Comparison of ENCODE assay signal across 8 cellular contexts in the genomic region with DNA sequence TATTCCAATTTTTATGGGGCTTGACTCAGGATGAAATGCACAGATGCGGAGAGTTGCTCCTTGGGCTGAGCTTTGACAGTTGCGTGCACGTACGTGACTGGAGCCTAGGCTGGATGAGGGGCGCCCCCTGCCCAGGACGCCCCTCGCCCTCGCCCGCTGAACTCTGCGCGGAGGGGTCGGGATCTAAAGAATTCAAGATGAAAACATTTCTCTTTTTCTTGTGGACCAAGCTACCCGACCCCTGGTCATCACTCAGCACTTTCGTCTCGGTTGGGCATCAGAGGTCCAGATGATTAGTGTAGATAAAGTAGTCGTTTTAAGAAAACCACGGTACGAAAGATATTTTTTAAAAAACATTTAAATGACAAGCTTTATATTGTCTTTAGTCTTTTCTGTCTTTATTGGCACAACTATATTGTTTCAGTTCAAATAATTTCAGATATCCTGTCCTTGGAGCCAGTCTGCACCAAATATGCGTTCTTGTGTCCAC. TPM values are rescaled to one million over a fixed set of nuclear protein-coding genes. Genes with fewer than 3 reads are reported as not detected.
DNase-seq lines count a peak whose midpoint lies in the region; ATAC-seq and TF ChIP-seq lines count a peak whose summit lies in the region.

No MANE protein-coding gene starts in this region.

- H3K9me3 ChIP-seq in HUES6 (ENCODE audit: control insufficient read depth, insufficient read depth, low read depth, low read length) (peaks cover 4% of the 10 kb centered on the region; the same call in 1 of the 2 replicates), lung (ENCODE audit: control insufficient read depth in 2 of 2, insufficient read depth in 1 of 2, low read length in 1 of 2) (no peaks in the 10 kb centered on the region), uterus (no peaks in the 10 kb centered on the region)

- DNase-seq in DMS53 (lab: John Stamatoyannopoulos, UW) = peak; percentile 44
- DNase-seq in DMS53 treated with DMSO at 0.1 percent for 48 hours (lab: John Stamatoyannopoulos, UW; ENCODE audit: unreplicated experiment) = no peak
- DNase-seq in brain microvascular endothelial cell = peak; percentile 1
- no peak for DNase-seq in lung (ENCODE audit: low spot score)
- peak in 1 of 2 donors; percentile 17 for DNase-seq in uterus
- no peak for DNase-seq in left colon
- DNase-seq in AG20443 (ENCODE audit: low spot score) = no peak

- TF ChIP-seq CTCF in brain microvascular endothelial cell (IDR thresholded peaks at IDR 0.05; ENCODE audit: low read depth, low read length, missing control alignments) (no peak), lung (IDR thresholded peaks at IDR 0.05; ENCODE audit: control extremely low read depth, extremely low read depth) (no peak), uterus (IDR thresholded peaks at IDR 0.05) (no peak)

- intact Hi-C loops in uterus (cut with DNase I; ENCODE audit: low total_unique reads) = no loop called here
- intact Hi-C loops in left colon (cut with DNase I, micrococcal nuclease) = no loop called here

- H3K36me3 ChIP-seq in HUES6 (ENCODE audit: control insufficient read depth, insufficient read depth, low read length) = peaks cover under 1% of the 10 kb centered on the region
- no peaks in the 10 kb centered on the region for H3K36me3 ChIP-seq in brain microvascular endothelial cell (replicated peaks)
- no peaks in the 10 kb centered on the region for H3K36me3 ChIP-seq in lung (ENCODE audit: control insufficient read depth in 2 of 2, insufficient read depth in 2 of 2, low read length in 2 of 2)
- H3K36me3 ChIP-seq in uterus = no peaks in the 10 kb centered on the region

- H3K27ac ChIP-seq in HUES6 (ENCODE audit: low read depth, low read length) (peak overlapping the region; percentile 29; the same call in 1 of the 2 replicates), brain microvascular endothelial cell (no peak overlapping the region), lung (ENCODE audit: low read depth in 1 of 2, low read length in 1 of 2) (peak overlapping the region; percentile 48 to 84), uterus (peak overlapping the region; percentile 73 to 89)

- TF ChIP-seq POLR2A in uterus (IDR thresholded peaks at IDR 0.05) = no peak

- peak overlapping the region; percentile 84 for H3K9ac ChIP-seq in HUES6 (ENCODE audit: low read length)

- H3K27me3 ChIP-seq in HUES6 (ENCODE audit: control insufficient read depth, insufficient read depth, low read length) (no peaks in the 10 kb centered on the region), brain microvascular endothelial cell (replicated peaks) (no peaks in the 10 kb centered on the region), lung (ENCODE audit: control insufficient read depth, insufficient read depth) (no peaks in the 10 kb centered on the region), uterus (no peaks in the 10 kb centered on the region)

- ATAC-seq in lung (ENCODE audit: insufficient read depth, low FRiP score) (no peak), left colon (no peak)

- in situ Hi-C loops in brain microvascular endothelial cell (cut with HindIII; ENCODE audit: low pct_ligation_motif_present, low sequenced_read_pairs) = no loop called here

- peak overlapping the region; percentile 90 for H3K4me3 ChIP-seq in HUES6 (ENCODE audit: low read depth, low read length)
- H3K4me3 ChIP-seq in brain microvascular endothelial cell (ENCODE audit: low read depth, low read length) = peak overlapping the region; percentile 66
- H3K4me3 ChIP-seq in lung = peak overlapping the region; percentile 93
- H3K4me3 ChIP-seq in uterus = peak overlapping the region; percentile 39 to 91

- 11 to 15% methylated on average over 19 of the region's 19 CpGs for WGBS in lung, 2 donors

- H3K4me1 ChIP-seq in HUES6 (ENCODE audit: control insufficient read depth, insufficient read depth, low read length) (peaks cover 38% of the 10 kb centered on the region), lung (ENCODE audit: control insufficient read depth in 2 of 2, insufficient read depth in 2 of 2, low read length in 2 of 2) (peaks cover 0 to 3% of the 10 kb centered on the region in 2 donors), uterus (peaks cover 0 to 5% of the 10 kb centered on the region in 2 donors)

RNA-seq across cellular contexts. Expression of a gene that starts 0.7 kb away (rescaled TPM):
- total RNA-seq in lung (10 to 100 TPM; 22.6 to 39.2 TPM), uterus (10 to 100 TPM; 23.4 to 38.3 (median 30.7) TPM), left colon (10 to 100 TPM; 17.1 to 20.8 TPM)
- polyA plus RNA-seq in lung = 10 to 100 TPM; 17.4 to 26.5 TPM

RNA-seq across cellular contexts. Expression of a gene that starts 21.4 kb away (rescaled TPM):
- total RNA-seq in lung (10 to 100 TPM; 53.5 to 55.3 TPM), uterus (100 to 1,000 TPM in 2 of 4 donors, 10 to 100 TPM in 2; 82.4 to 307 (median 183) TPM), left colon (10 to 100 TPM; 63.0 to 63.3 TPM)
- 100 to 1,000 TPM in 1 of 2 donors, 10 to 100 TPM in 1; 80.5 to 216 TPM for polyA plus RNA-seq in lung

Comparison
In these comparisons a context has a peak if more than half of its experiments do, and no peak if none do; other contexts are left out.
1. DNase-seq: peak in DMS53 (single experiment) and brain microvascular endothelial cell (single experiment); none in DMS53 treated with DMSO at 0.1 percent for 48 hours (single experiment), lung (single experiment), left colon (0 of 2) and AG20443 (single experiment).
2. Peak in every context shown above with its lines, with median percentiles within 50 percentile points of each other: H3K4me3 ChIP-seq.